ENCODE assay signal across 15 cellular contexts in the genomic region with DNA sequence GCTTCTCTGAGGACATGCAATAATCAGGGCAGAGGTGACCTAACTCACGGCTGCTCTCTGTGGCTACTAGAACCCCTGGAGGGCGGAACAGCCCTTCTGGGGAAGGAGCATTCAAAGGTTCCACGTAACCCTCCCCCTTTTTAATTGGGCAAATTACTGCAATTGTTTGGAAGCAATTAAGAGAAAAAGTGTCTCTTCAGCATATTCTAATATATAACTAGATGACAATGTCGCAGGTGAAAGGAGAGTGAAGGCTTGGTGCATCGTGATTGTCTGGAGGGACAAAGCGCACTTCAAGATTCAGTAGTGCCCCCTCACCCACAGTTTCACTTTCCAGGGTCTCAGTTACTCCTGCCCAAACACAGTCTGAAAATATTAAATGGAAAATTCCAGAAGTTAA.
A peak's percentile ranks its signal among the peaks of the same experiment; 100 is the strongest.
DNase-seq lines count a peak whose midpoint lies in the region; TF ChIP-seq lines count a peak whose summit lies in the region.
"Had no signal": no experiment of that assay in that cellular context is flagged by ENCODE, and none has a peak within 500 bp of the region (broad histone marks: within the 10 kb centered on the region; RNA-seq: fewer than 3 reads in every experiment).

No MANE protein-coding gene starts in this region.

- no peak overlapping the region for H3K23ac ChIP-seq in mesendoderm (ENCODE audit: low read length)

- no peak overlapping the region for H3K4me3 Mint-ChIP-seq in mesothelial cell of epicardium
- H3K4me3 Mint-ChIP-seq: CD4-positive, alpha-beta memory T cell; HFFc6 had no signal

- H3K4ac ChIP-seq in mesendoderm (ENCODE audit: low read depth, low read length), result no peak overlapping the region

- no peaks in the 10 kb centered on the region for H3K36me3 Mint-ChIP-seq in mesothelial cell of epicardium
- H3K36me3 Mint-ChIP-seq: CD4-positive, alpha-beta memory T cell had no signal

- no peak overlapping the region for H2BK5ac ChIP-seq in mesendoderm (ENCODE audit: low read length)

- no peaks in the 10 kb centered on the region for H3K27me3 ChIP-seq in mesendoderm (ENCODE audit: insufficient read depth, low read length, poor library complexity)

- H3K79me2 ChIP-seq in mesendoderm (ENCODE audit: control insufficient read depth, insufficient read depth, low read length), result no peaks in the 10 kb centered on the region

- no peak overlapping the region for H4K5ac ChIP-seq in mesendoderm (ENCODE audit: low read length)

- no peak overlapping the region for H2AK5ac ChIP-seq in mesendoderm (ENCODE audit: low read length)

- no peak overlapping the region for H4K8ac ChIP-seq in mesendoderm (ENCODE audit: low read depth, low read length)

- peaks cover 19% of the 10 kb centered on the region for H3K27me3 Mint-ChIP-seq in mesothelial cell of epicardium (ENCODE audit: low read depth)
- H3K27me3 Mint-ChIP-seq: CD4-positive, alpha-beta memory T cell had no signal

- H3K79me1 ChIP-seq in mesendoderm (ENCODE audit: low read length), result no peaks in the 10 kb centered on the region

- H3K27ac ChIP-seq in mesendoderm (ENCODE audit: low read depth, low read length), result no peak overlapping the region

- TF ChIP-seq CTCF in mesothelial cell of epicardium (IDR thresholded peaks at IDR 0.05; ENCODE audit: unreplicated experiment), result no peak

- no peaks in the 10 kb centered on the region for H3K9me3 Mint-ChIP-seq in mesothelial cell of epicardium

- no CpG with 5 or more reads among the region's 6 CpGs for WGBS in mesendoderm (ENCODE audit: extremely low coverage, insufficient coverage, low lambda C conversion rate)

- H3K9ac ChIP-seq in mesendoderm (ENCODE audit: low read length), result no peak overlapping the region

- DNase-seq in NCI-H748 (lab: John Stamatoyannopoulos, UW; ENCODE audit: unreplicated experiment), result peak; percentile 72
- DNase-seq in NCI-H748 treated with DMSO at 0.1 percent for 48 hours (lab: John Stamatoyannopoulos, UW), result no peak
- peak; percentile 65 for DNase-seq in COR-L47 (lab: John Stamatoyannopoulos, UW)
- DNase-seq in NCI-H146 treated with DMSO at 0.1 percent for 48 hours (lab: John Stamatoyannopoulos, UW; ENCODE audit: unreplicated experiment), result peak; percentile 40
- DNase-seq in mesothelial cell of epicardium (ENCODE audit: low spot score in 2 of 2, unreplicated experiment in 2 of 2), result no peak
- DNase-seq in mesendoderm, result no peak
- DNase-seq: 8988T; C1 segment of cervical spinal cord; Caco-2; CD4-positive, alpha-beta memory T cell; DMS153; DND-41; GOT3; HFFc6 had no signal

- no peak overlapping the region for H2BK120ac ChIP-seq in mesendoderm (ENCODE audit: low read depth, low read length)

- peaks cover 4% of the 10 kb centered on the region for H3K4me1 Mint-ChIP-seq in mesothelial cell of epicardium
- H3K4me1 Mint-ChIP-seq: CD4-positive, alpha-beta memory T cell had no signal

- H3K27ac Mint-ChIP-seq in mesothelial cell of epicardium, result no peak overlapping the region
- H3K27ac Mint-ChIP-seq: CD4-positive, alpha-beta memory T cell; HFFc6 had no signal

- no peaks in the 10 kb centered on the region for H3K4me1 ChIP-seq in mesendoderm (ENCODE audit: control insufficient read depth, low read depth, low read length)
- H3K4me1 ChIP-seq: Caco-2, HAP-1 had no signal

- no peak overlapping the region for H3K4me3 ChIP-seq in mesendoderm (ENCODE audit: low read length)
- H3K4me3 ChIP-seq: HAP-1 had no signal

- H3K56ac ChIP-seq in mesendoderm (ENCODE audit: low read length), result no peak overlapping the region

- H3K36me3 ChIP-seq in mesendoderm (ENCODE audit: control insufficient read depth, insufficient read depth, low read length), result no peaks in the 10 kb centered on the region
- H3K36me3 ChIP-seq: HAP-1 had no signal

- no peak overlapping the region for H2BK15ac ChIP-seq in mesendoderm (replicated peaks; ENCODE audit: low read depth)

- no peak overlapping the region for H3K18ac ChIP-seq in mesendoderm (ENCODE audit: low read length)

- no peak overlapping the region for H3K4me2 ChIP-seq in mesendoderm (ENCODE audit: low read length)

Comparison
In these comparisons a context has a peak if more than half of its experiments do, and no peak if none do; other contexts are left out.
1. DNase-seq: peak in NCI-H748 (single experiment), COR-L47 (single experiment) and NCI-H146 treated with DMSO at 0.1 percent for 48 hours (single experiment); none in NCI-H748 treated with DMSO at 0.1 percent for 48 hours (single experiment), mesothelial cell of epicardium (0 of 2) and mesendoderm (single experiment).